In the genomic region with DNA sequence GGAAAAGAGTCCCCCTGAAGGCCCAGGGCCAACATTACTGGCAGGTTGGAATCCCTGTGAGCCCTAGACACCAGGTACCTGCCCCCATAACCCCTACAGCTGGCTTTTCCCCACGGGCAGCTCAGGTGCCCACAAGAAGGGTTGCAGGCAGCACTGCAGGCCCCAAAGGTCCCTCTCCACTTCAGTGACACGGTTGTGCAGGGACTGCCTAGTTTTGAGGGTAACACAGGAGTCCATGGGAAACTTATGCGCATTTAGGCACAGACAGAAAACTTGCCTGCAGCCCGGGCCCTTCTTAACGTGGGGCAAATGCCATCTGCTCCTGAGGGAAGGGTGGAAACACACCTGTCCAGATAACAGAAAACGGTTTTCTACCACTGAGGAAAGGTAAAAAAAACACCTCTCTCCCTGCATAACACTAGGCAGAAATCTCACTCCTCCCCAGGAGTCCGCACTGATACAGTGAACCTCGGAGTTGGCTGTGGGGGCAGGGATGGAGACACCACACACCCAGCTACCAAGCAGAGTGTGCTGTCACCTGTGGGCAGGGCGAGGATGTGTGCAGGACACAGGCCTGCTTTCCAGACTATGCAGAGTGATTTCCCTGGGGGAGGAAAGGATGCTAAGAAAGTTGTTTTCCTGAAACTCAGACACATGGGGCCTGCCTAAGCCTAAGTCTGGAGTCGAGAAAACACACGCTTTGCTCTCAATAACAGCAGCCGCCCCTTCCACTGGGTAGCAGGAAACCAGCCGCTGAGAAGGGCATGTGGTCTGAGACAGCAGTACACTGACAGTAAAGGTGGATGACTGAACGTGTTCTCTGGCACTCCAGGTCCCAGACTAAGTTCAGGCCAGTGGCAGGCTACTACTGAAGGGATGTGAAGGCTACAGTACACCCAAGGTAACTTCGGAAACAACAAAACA, we compare ENCODE assay signal across 25 cellular contexts.
"Had no signal": no experiment of that assay in that cellular context is flagged by ENCODE, and none has a peak within 500 bp of the region (broad histone marks: within the 10 kb centered on the region; RNA-seq: fewer than 3 reads in every experiment).

No MANE protein-coding gene starts in this region.

- ATAC-seq: left colon, left ventricle myocardium superior, natural killer cell, right lobe of liver had no signal

- H3K27ac ChIP-seq: coronary artery, lower lobe of right lung, parathyroid adenoma, right lobe of liver, testis, tibial artery, vagina had no signal

- H3K27ac Mint-ChIP-seq: immature natural killer cell, natural killer cell, progenitor cell of endocrine pancreas, type B pancreatic cell had no signal

- DNase-seq: dermis blood vessel endothelial cell; effector memory CD4-positive, alpha-beta T cell; hypothalamus; immature natural killer cell; islet precursor cell; kidney glomerular epithelial cell; left colon; left ventricle myocardium superior; lower lobe of right lung; natural killer cell; right lobe of liver; small intestine; stimulated activated CD4-positive, alpha-beta T cell treated with anti-CD3 and anti-CD28 coated beads, Interleukin-15, amount 100 ng/mL, for 24 hours; stimulated activated CD4-positive, alpha-beta T cell treated with anti-CD3 and anti-CD28 coated beads, Interleukin-2, amount 100 ng/mL, for 48 hours; stimulated activated naive CD4-positive, alpha-beta T cell; substantia nigra; testis; tibial artery had no signal

- H3K9ac ChIP-seq: parathyroid adenoma had no signal

- H3K36me3 Mint-ChIP-seq: natural killer cell, type B pancreatic cell had no signal

- H3K27me3 Mint-ChIP-seq: progenitor cell of endocrine pancreas had no signal

- H3K36me3 ChIP-seq: lower lobe of right lung, right lobe of liver, tibial artery, vagina had no signal

- H3K79me2 ChIP-seq: parathyroid adenoma had no signal

- H3K4me3 Mint-ChIP-seq: immature natural killer cell, natural killer cell, type B pancreatic cell had no signal

- H3K4me1 Mint-ChIP-seq: immature natural killer cell, natural killer cell had no signal

- H3K9me3 ChIP-seq: lower lobe of right lung, right lobe of liver, testis, tibial artery, vagina had no signal

- H3K4me1 ChIP-seq: lower lobe of right lung, parathyroid adenoma, right lobe of liver, testis, tibial artery, vagina had no signal

- FAIRE-seq: endothelial cell of umbilical vein, frontal cortex, small intestine had no signal

- H2AFZ ChIP-seq: parathyroid adenoma had no signal

- H3K4me3 ChIP-seq: coronary artery, lower lobe of right lung, right lobe of liver, testis, tibial artery, vagina had no signal

- H3K9me3 Mint-ChIP-seq: type B pancreatic cell had no signal

- H3K27me3 ChIP-seq: right lobe of liver, testis, tibial artery, vagina had no signal
